ENCODE assay signal across 8 cellular contexts in the genomic region with DNA sequence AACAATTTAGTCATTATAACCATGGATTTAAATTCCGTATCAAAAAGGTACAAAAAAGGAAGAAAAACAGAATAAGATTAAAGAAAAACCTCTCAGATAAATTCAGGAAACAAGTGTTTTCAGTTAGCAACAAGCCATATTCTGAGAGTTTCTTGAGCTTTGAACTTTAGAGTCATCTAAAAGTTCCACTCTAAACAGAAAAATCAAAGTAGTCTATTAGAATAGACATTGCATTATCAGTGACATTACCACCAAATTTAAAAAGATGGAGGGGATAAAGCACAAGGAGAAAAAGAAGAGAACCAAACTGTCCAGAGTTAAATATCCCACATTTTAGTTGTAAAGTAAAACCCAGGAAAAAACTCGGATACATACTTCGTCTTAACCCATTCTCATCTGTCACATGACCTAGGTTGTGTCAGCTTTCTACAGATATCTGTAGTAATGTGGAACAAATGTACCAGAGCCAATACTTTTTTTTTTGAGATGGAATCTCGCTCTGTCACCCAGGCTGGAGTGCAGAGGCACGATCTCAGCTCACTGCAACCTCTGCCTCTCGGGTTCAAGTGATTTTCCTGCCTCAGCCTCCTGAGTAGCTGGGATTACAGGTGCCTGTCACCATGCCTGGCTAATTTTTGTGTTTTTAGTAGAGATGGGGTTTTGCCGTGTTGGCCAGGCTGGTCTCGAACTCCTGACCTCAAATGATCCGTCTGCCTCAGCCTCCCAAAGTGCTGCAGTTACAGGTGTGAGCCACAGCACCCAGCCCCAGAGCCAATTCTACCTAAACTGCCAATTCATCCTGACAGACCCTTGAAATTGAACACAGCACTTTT.
A peak's percentile ranks its signal among the peaks of the same experiment; 100 is the strongest.
DNase-seq lines count a peak whose midpoint lies in the region; ATAC-seq and TF ChIP-seq lines count a peak whose summit lies in the region.
"Not testable (repeated sequence)": the region's sequence is repeated elsewhere in the genome, so short reads cannot be mapped to it uniquely, and the experiment has no call there.

No MANE protein-coding gene starts in this region.

- POLR2A ChIA-PET in CD4-positive, alpha-beta memory T cell (lab: Charles Lee; ENCODE audit: partially characterized antibody) = interaction anchor here (0.6 to 1.3 kb wide), 2 partner anchors 91 to 1793 kb away, joined by 3 to 4 read pairs; a partner anchor contains a TSS

- H3K4me3 Mint-ChIP-seq in CD4-positive, alpha-beta memory T cell = peak overlapping the region in 7 of 8 donors; percentile 19 to 73 (median 57)
- not testable (repeated sequence) for H3K4me3 Mint-ChIP-seq in HFFc6; endodermal cell; stimulated activated memory B cell treated with anti-CD40 and anti-IgM and Interleukin-4, amounts not matched to agents 10 μg/mL and 1 μg/mL and 100 μg/mL, for 72 hours
- H3K4me3 Mint-ChIP-seq in T-helper 17 cell (peak overlapping the region; percentile 63), natural killer cell (peak overlapping the region; percentile 35)

- not testable (repeated sequence) for H3K4me3 ChIP-seq in CD4-positive, alpha-beta memory T cell (ENCODE audit: low read length in 2 of 2); adipocyte (ENCODE audit: low read length); endodermal cell (ENCODE audit: low read length); hepatocyte

- H3K4me1 Mint-ChIP-seq in CD4-positive, alpha-beta memory T cell = peaks cover 55 to 96% (median 76%) of the 10 kb centered on the region in 4 donors
- H3K4me1 Mint-ChIP-seq in HFFc6 (ENCODE audit: low read depth) = peaks cover 63% of the 10 kb centered on the region
- H3K4me1 Mint-ChIP-seq in T-helper 17 cell = peaks cover 69% of the 10 kb centered on the region
- H3K4me1 Mint-ChIP-seq in endodermal cell = peaks cover 40% of the 10 kb centered on the region
- peaks cover 74 to 77% of the 10 kb centered on the region in 2 donors for H3K4me1 Mint-ChIP-seq in natural killer cell
- peaks cover 68% of the 10 kb centered on the region for H3K4me1 Mint-ChIP-seq in stimulated activated memory B cell treated with anti-CD40 and anti-IgM and Interleukin-4, amounts not matched to agents 10 μg/mL and 1 μg/mL and 100 μg/mL, for 72 hours

- DNase-seq in CD4-positive, alpha-beta memory T cell; HFFc6; T-helper 17 cell; adipocyte (ENCODE audit: low read depth); endodermal cell; hepatocyte (ENCODE audit: low spot score); natural killer cell: not testable (repeated sequence)

- H3K9me3 Mint-ChIP-seq in CD4-positive, alpha-beta memory T cell; HFFc6; endodermal cell; natural killer cell; stimulated activated memory B cell treated with anti-CD40 and anti-IgM and Interleukin-4, amounts not matched to agents 10 μg/mL and 1 μg/mL and 100 μg/mL, for 72 hours: not testable (repeated sequence)

- peaks cover 93% of the 10 kb centered on the region for H3K4me1 ChIP-seq in CD4-positive, alpha-beta memory T cell (ENCODE audit: insufficient read depth, low read length)
- H3K4me1 ChIP-seq in adipocyte (ENCODE audit: control insufficient read depth, insufficient read depth, low read length) = peaks cover 42% of the 10 kb centered on the region
- H3K4me1 ChIP-seq in endodermal cell (ENCODE audit: control insufficient read depth, insufficient read depth, low read length); hepatocyte (ENCODE audit: insufficient read depth): not testable (repeated sequence)

- peaks cover 96% of the 10 kb centered on the region for H4K20me1 ChIP-seq in hepatocyte (ENCODE audit: insufficient read depth, poor library complexity, severe bottlenecking)

- H3K36me3 Mint-ChIP-seq in CD4-positive, alpha-beta memory T cell; HFFc6 (ENCODE audit: low read depth); T-helper 17 cell (ENCODE audit: low read depth); endodermal cell (ENCODE audit: low read depth); natural killer cell; stimulated activated memory B cell treated with anti-CD40 and anti-IgM and Interleukin-4, amounts not matched to agents 10 μg/mL and 1 μg/mL and 100 μg/mL, for 72 hours: not testable (repeated sequence)

- H2AFZ ChIP-seq in hepatocyte = not testable (repeated sequence)

- not testable (repeated sequence) for TF ChIP-seq CTCF in HFFc6 (IDR thresholded peaks at IDR 0.05); endodermal cell (conservative IDR thresholded peaks at IDR 0.05); hepatocyte (IDR thresholded peaks at IDR 0.05; ENCODE audit: poor library complexity); natural killer cell (IDR thresholded peaks at IDR 0.05)

- peak overlapping the region; percentile 24 for H3K4me2 ChIP-seq in hepatocyte

- intact Hi-C loops in CD4-positive, alpha-beta memory T cell (cut with micrococcal nuclease) = loop anchor here (5.0 to 10.0 kb wide), 2 partner anchors 35 to 57 kb away; no protein-coding TSS in a partner anchor
- intact Hi-C loops in natural killer cell (cut with micrococcal nuclease) = loop anchor here (10.0 kb wide), 1 partner anchor 73 kb away; no protein-coding TSS in a partner anchor

- H3K27me3 ChIP-seq in CD4-positive, alpha-beta memory T cell (ENCODE audit: insufficient read depth, low read length); adipocyte (replicated peaks; ENCODE audit: control insufficient read depth, insufficient read depth, low read length); endodermal cell (ENCODE audit: control insufficient read depth, insufficient read depth, low read length, poor library complexity, severe bottlenecking); hepatocyte: not testable (repeated sequence)

- not testable (repeated sequence) for H3K9me2 ChIP-seq in hepatocyte (replicated peaks; ENCODE audit: insufficient read depth)

- WGBS in endodermal cell (ENCODE audit: insufficient coverage in 1 of 2, insufficient read length in 1 of 2), 2 experiments = 85 to 93% methylated on average over 4 to 9 of the region's 9 CpGs
- 80% methylated on average over 9 of the region's 9 CpGs for WGBS in hepatocyte (ENCODE audit: low lambda C conversion rate, missing lambda C conversion rate)

- peak overlapping the region; percentile 13 to 85 (median 65) for H3K27ac Mint-ChIP-seq in CD4-positive, alpha-beta memory T cell
- H3K27ac Mint-ChIP-seq in HFFc6 = peak overlapping the region; percentile 87
- H3K27ac Mint-ChIP-seq in T-helper 17 cell = peak overlapping the region; percentile 94
- peak overlapping the region; percentile 22 for H3K27ac Mint-ChIP-seq in endodermal cell
- H3K27ac Mint-ChIP-seq in natural killer cell = peak overlapping the region; percentile 32 to 73
- H3K27ac Mint-ChIP-seq in stimulated activated memory B cell treated with anti-CD40 and anti-IgM and Interleukin-4, amounts not matched to agents 10 μg/mL and 1 μg/mL and 100 μg/mL, for 72 hours = peak overlapping the region; percentile 4

- H3K9ac ChIP-seq in adipocyte (ENCODE audit: low read length) = peak overlapping the region; percentile 75
- not testable (repeated sequence) for H3K9ac ChIP-seq in endodermal cell (ENCODE audit: extremely low read depth, low read length, poor library complexity, severe bottlenecking)

- peaks cover 92% of the 10 kb centered on the region for H3K79me2 ChIP-seq in hepatocyte

- not testable (repeated sequence) for H3K27me3 Mint-ChIP-seq in CD4-positive, alpha-beta memory T cell; HFFc6 (ENCODE audit: insufficient read depth); T-helper 17 cell; endodermal cell (ENCODE audit: insufficient read depth); natural killer cell (ENCODE audit: low read depth in 2 of 2); stimulated activated memory B cell treated with anti-CD40 and anti-IgM and Interleukin-4, amounts not matched to agents 10 μg/mL and 1 μg/mL and 100 μg/mL, for 72 hours

- ATAC-seq in T-helper 17 cell (peak; percentile 23), natural killer cell (peak in 1 of 3 donors; percentile 30)
- not testable (repeated sequence) for ATAC-seq in stimulated activated memory B cell treated with anti-CD40 and anti-IgM and Interleukin-4, amounts not matched to agents 10 μg/mL and 1 μg/mL and 100 μg/mL, for 72 hours

- CTCF ChIA-PET in CD4-positive, alpha-beta memory T cell (lab: Charles Lee; ENCODE audit: partially characterized antibody) = interaction anchor here (0.9 kb wide), 1 partner anchor 26 kb away, joined by 3 read pairs; no protein-coding TSS in a partner anchor

- not testable (repeated sequence) for H3K9me3 ChIP-seq in CD4-positive, alpha-beta memory T cell (ENCODE audit: control insufficient read depth in 1 of 2, low read length in 2 of 2); T-helper 17 cell (ENCODE audit: control insufficient read depth, low read length, poor library complexity, severe bottlenecking); adipocyte (ENCODE audit: control insufficient read depth, low read length); endodermal cell (ENCODE audit: control insufficient read depth, low read length); hepatocyte (ENCODE audit: low read depth)

- not testable (repeated sequence) for H3K36me3 ChIP-seq in CD4-positive, alpha-beta memory T cell (ENCODE audit: insufficient read depth, low read length); adipocyte (ENCODE audit: control insufficient read depth, insufficient read depth, low read length, severe bottlenecking); endodermal cell (ENCODE audit: control insufficient read depth, insufficient read depth, low read length); hepatocyte (replicated peaks; ENCODE audit: insufficient read depth, low read depth)

- not testable (repeated sequence) for H3K27ac ChIP-seq in CD4-positive, alpha-beta memory T cell (ENCODE audit: low read depth, low read length); endodermal cell (ENCODE audit: low read depth, low read length)
- peak overlapping the region; percentile 48 for H3K27ac ChIP-seq in hepatocyte

Comparison
In these comparisons a context has a peak if more than half of its experiments do, and no peak if none do; other contexts are left out.
1. H3K27ac Mint-ChIP-seq: peak in every context shown above with its lines; median percentile 94 in T-helper 17 cell; 87 in HFFc6; 65 in CD4-positive, alpha-beta memory T cell; 52 in natural killer cell; 22 in endodermal cell; 4 in stimulated activated memory B cell treated with anti-CD40 and anti-IgM and Interleukin-4, amounts not matched to agents 10 μg/mL and 1 μg/mL and 100 μg/mL, for 72 hours.